ENCODE assay signal across 1 cellular context in genomic region chr10:99930731-99931550, GRCh38.
TF ChIP-seq lines count a peak whose summit lies in the region.

No MANE protein-coding gene starts in this region.

TF ChIP-seq in HepG2, 621 proteins besides CTCF, POLR2A, EP300 and RAD21 (continued from another document and continues in another):
- TF ChIP-seq PRDM10 (CRISPR knock-in tag; IDR thresholded peaks at IDR 0.05; ENCODE audit: low read depth) (no peak), SIX4 (CRISPR knock-in tag; IDR thresholded peaks at IDR 0.05) (no peak), SRY (CRISPR knock-in tag; IDR thresholded peaks at IDR 0.05) (no peak), ZNF124 (CRISPR knock-in tag; IDR thresholded peaks at IDR 0.05) (peak; percentile 8; the same call in 1 of the 2 replicates), ZKSCAN8 (CRISPR knock-in tag; IDR thresholded peaks at IDR 0.05; ENCODE audit: borderline replicate concordance) (0 out of 2 replicates have a peak, but pooled peaks have one; percentile 16), ZNF331 (CRISPR knock-in tag; IDR thresholded peaks at IDR 0.05) (no peak), ZBTB44 (CRISPR knock-in tag; IDR thresholded peaks at IDR 0.05) (no peak), ZNF451 (CRISPR knock-in tag; IDR thresholded peaks at IDR 0.05) (no peak), TARDBP (CRISPR knock-in tag; IDR thresholded peaks at IDR 0.05) (0 out of 2 replicates have a peak, but pooled peaks have one; percentile 20), FOXO1 (CRISPR knock-in tag; IDR thresholded peaks at IDR 0.05) (no peak), FOXM1 (CRISPR knock-in tag; IDR thresholded peaks at IDR 0.05) (no peak), ZNF737 (CRISPR knock-in tag; IDR thresholded peaks at IDR 0.05; ENCODE audit: borderline replicate concordance) (no peak), ZNF205 (CRISPR knock-in tag; IDR thresholded peaks at IDR 0.05) (0 out of 2 replicates have a peak, but pooled peaks have one; percentile 51), SOX13 (IDR thresholded peaks at IDR 0.05) (no peak), SOX13 (CRISPR knock-in tag; conservative IDR thresholded peaks at IDR 0.05 in 1 of 2, IDR thresholded peaks at IDR 0.05 in 1 of 2) (no peak), ZNF614 (CRISPR knock-in tag; IDR thresholded peaks at IDR 0.05; ENCODE audit: borderline replicate concordance) (peak; percentile 20; the same call in 1 of the 2 replicates), POGK (CRISPR knock-in tag; conservative IDR thresholded peaks at IDR 0.05) (0 out of 2 replicates have a peak, but pooled peaks have one; percentile 37), TOPORS (CRISPR knock-in tag; IDR thresholded peaks at IDR 0.05) (no peak; the same call in 1 of the 2 replicates), ZNF547 (CRISPR knock-in tag; IDR thresholded peaks at IDR 0.05) (no peak), ZNF367 (CRISPR knock-in tag; IDR thresholded peaks at IDR 0.05; ENCODE audit: borderline replicate concordance) (no peak), FOXK1 (CRISPR knock-in tag; IDR thresholded peaks at IDR 0.05; ENCODE audit: borderline replicate concordance, low read depth) (no peak), PITX1 (CRISPR knock-in tag; IDR thresholded peaks at IDR 0.05) (0 out of 2 replicates have a peak, but pooled peaks have one; percentile 29), ZNF407 (CRISPR knock-in tag; IDR thresholded peaks at IDR 0.05; ENCODE audit: not compliant biosample characterization) (no peak), ZBTB21 (CRISPR knock-in tag; IDR thresholded peaks at IDR 0.05) (no peak), TAF1 (CRISPR knock-in tag; IDR thresholded peaks at IDR 0.05) (peak; percentile 35; the same call in 1 of the 2 replicates), ZNF224 (CRISPR knock-in tag; IDR thresholded peaks at IDR 0.05) (no peak), ZNF709 (CRISPR knock-in tag; IDR thresholded peaks at IDR 0.05) (no peak), ZNF775 (CRISPR knock-in tag; IDR thresholded peaks at IDR 0.05; ENCODE audit: borderline replicate concordance) (no peak), ZNF30 (CRISPR knock-in tag; IDR thresholded peaks at IDR 0.05) (no peak), GMEB2 (CRISPR knock-in tag; IDR thresholded peaks at IDR 0.05; ENCODE audit: low read depth) (no peak), ZNF704 (CRISPR knock-in tag; IDR thresholded peaks at IDR 0.05; ENCODE audit: borderline replicate concordance) (no peak), POGZ (CRISPR knock-in tag; IDR thresholded peaks at IDR 0.05) (0 out of 2 replicates have a peak, but pooled peaks have one; percentile 11), FOXA1 (IDR thresholded peaks at IDR 0.05) (no peak), FOXA1 (CRISPR knock-in tag; IDR thresholded peaks at IDR 0.05) (no peak), SNAPC4 (CRISPR knock-in tag; IDR thresholded peaks at IDR 0.05) (no peak), KAT8 (CRISPR knock-in tag; IDR thresholded peaks at IDR 0.05) (peak; percentile 27; the same call in 1 of the 2 replicates), HDAC2 (CRISPR knock-in tag; IDR thresholded peaks at IDR 0.05) (0 out of 2 replicates have a peak, but pooled peaks have one; percentile 6), ZKSCAN5 (CRISPR knock-in tag; IDR thresholded peaks at IDR 0.05) (no peak)
